19 cellular contexts compared by ENCODE assay signal in genomic region chr2:37061770-37062169, GRCh38.
"Had no signal": no experiment of that assay in that cellular context is flagged by ENCODE, and none has a peak within 500 bp of the region (broad histone marks: within the 10 kb centered on the region; RNA-seq: fewer than 3 reads in every experiment).

No MANE protein-coding gene starts in this region.

- ATAC-seq: foreskin keratinocyte, gastroesophageal sphincter, left lung, lower lobe of right lung, mucosa of descending colon had no signal

- DNase-seq: dermis blood vessel endothelial cell; dorsolateral prefrontal cortex; effector CD4-positive, alpha-beta T cell; effector memory CD4-positive, alpha-beta T cell; foreskin keratinocyte; hypothalamus; immature natural killer cell; islet precursor cell; kidney; kidney glomerular epithelial cell; left lung; lower lobe of right lung; mesenchymal stem cell; mucosa of descending colon; naive B cell had no signal

- H3K27ac ChIP-seq: coronary artery, dorsolateral prefrontal cortex, esophagus muscularis mucosa, foreskin keratinocyte, gastroesophageal sphincter, hepatocyte, left lung, lower lobe of right lung had no signal

- H3K4me3 ChIP-seq: coronary artery, dorsolateral prefrontal cortex, esophagus muscularis mucosa, gastroesophageal sphincter, hepatocyte, left lung, lower lobe of right lung, mucosa of descending colon had no signal

- H3K27me3 ChIP-seq: dorsolateral prefrontal cortex, esophagus muscularis mucosa, foreskin keratinocyte, gastroesophageal sphincter, hepatocyte, left lung had no signal

- H3K9me3 ChIP-seq: esophagus muscularis mucosa, gastroesophageal sphincter, left lung, lower lobe of right lung, mucosa of descending colon had no signal

- H3K4me1 ChIP-seq: esophagus muscularis mucosa, gastroesophageal sphincter, left lung, lower lobe of right lung had no signal
